In the genomic region with DNA sequence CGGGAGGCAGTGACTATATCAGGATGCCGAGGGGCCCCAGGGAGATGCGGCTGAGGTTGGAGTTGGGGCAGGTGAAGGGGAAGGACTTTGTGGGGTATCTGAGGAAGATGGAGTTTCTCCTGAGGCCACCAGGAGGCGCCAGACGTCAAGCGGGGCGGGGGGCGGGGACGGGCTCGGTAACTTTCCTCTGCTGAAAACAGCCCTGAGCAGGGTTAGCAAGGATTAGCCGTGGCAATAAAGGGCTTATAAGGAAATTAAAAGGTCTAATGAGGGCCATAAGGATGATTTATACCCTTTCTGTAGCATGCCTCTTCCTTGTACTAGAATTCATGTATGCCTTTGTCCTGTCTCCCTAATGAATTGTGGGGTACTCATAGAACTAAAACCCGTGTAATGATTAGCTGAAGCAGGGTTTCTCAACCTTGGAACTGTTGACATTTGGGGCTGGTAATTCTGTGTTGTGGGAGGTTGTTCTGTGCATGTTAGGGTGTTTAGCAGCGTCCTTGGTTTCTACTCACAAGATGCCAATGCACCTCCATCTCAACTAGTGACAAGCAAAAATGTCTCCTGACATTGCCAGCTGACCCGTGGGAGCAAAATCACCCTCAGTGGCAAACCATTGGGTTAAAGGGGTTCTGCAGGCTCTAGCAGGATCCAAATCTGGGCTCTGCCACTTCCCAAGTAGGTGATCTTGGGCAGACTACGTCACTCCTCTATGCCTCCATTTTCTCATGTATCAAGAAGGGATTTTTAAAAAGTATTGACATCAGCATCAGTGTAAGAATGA, we compare ENCODE assay signal across 1 cellular context.
TF ChIP-seq lines count a peak whose summit lies in the region.

No MANE protein-coding gene starts in this region.

TF ChIP-seq in GM23338, 12 proteins besides CTCF, POLR2A, EP300 and RAD21:
- TF ChIP-seq, protein P1, sequence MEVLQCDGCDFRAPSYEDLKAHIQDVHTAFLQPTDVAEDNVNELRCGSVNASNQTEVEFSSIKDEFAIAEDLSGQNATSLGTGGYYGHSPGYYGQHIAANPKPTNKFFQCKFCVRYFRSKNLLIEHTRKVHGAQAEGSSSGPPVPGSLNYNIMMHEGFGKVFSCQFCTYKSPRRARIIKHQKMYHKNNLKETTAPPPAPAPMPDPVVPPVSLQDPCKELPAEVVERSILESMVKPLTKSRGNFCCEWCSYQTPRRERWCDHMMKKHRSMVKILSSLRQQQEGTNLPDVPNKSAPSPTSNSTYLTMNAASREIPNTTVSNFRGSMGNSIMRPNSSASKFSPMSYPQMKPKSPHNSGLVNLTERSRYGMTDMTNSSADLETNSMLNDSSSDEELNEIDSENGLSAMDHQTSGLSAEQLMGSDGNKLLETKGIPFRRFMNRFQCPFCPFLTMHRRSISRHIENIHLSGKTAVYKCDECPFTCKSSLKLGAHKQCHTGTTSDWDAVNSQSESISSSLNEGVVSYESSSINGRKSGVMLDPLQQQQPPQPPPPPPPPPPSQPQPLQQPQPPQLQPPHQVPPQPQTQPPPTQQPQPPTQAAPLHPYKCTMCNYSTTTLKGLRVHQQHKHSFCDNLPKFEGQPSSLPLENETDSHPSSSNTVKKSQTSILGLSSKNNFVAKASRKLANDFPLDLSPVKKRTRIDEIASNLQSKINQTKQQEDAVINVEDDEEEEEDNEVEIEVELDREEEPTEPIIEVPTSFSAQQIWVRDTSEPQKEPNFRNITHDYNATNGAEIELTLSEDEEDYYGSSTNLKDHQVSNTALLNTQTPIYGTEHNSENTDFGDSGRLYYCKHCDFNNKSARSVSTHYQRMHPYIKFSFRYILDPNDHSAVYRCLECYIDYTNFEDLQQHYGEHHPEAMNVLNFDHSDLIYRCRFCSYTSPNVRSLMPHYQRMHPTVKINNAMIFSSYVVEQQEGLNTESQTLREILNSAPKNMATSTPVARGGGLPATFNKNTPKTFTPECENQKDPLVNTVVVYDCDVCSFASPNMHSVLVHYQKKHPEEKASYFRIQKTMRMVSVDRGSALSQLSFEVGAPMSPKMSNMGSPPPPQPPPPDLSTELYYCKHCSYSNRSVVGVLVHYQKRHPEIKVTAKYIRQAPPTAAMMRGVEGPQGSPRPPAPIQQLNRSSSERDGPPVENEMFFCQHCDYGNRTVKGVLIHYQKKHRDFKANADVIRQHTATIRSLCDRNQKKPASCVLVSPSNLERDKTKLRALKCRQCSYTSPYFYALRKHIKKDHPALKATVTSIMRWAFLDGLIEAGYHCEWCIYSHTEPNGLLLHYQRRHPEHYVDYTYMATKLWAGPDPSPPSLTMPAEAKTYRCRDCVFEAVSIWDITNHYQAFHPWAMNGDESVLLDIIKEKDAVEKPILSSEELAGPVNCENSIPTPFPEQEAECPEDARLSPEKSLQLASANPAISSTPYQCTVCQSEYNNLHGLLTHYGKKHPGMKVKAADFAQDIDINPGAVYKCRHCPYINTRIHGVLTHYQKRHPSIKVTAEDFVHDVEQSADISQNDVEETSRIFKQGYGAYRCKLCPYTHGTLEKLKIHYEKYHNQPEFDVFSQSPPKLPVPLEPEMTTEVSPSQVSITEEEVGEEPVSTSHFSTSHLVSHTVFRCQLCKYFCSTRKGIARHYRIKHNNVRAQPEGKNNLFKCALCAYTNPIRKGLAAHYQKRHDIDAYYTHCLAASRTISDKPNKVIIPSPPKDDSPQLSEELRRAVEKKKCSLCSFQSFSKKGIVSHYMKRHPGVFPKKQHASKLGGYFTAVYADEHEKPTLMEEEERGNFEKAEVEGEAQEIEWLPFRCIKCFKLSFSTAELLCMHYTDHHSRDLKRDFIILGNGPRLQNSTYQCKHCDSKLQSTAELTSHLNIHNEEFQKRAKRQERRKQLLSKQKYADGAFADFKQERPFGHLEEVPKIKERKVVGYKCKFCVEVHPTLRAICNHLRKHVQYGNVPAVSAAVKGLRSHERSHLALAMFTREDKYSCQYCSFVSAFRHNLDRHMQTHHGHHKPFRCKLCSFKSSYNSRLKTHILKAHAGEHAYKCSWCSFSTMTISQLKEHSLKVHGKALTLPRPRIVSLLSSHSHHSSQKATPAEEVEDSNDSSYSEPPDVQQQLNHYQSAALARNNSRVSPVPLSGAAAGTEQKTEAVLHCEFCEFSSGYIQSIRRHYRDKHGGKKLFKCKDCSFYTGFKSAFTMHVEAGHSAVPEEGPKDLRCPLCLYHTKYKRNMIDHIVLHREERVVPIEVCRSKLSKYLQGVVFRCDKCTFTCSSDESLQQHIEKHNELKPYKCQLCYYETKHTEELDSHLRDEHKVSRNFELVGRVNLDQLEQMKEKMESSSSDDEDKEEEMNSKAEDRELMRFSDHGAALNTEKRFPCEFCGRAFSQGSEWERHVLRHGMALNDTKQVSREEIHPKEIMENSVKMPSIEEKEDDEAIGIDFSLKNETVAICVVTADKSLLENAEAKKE (CRISPR knock-in tag; IDR thresholded peaks at IDR 0.05) = peak; percentile 32; the same call in 1 of the 2 replicates
- no peak for TF ChIP-seq POLR2AphosphoS5 (IDR thresholded peaks at IDR 0.05; ENCODE audit: low read depth)
